ENCODE assay signal across 8 cellular contexts in genomic region chr13:20475927-20476691, GRCh38. TPM values are rescaled to one million over a fixed set of nuclear protein-coding genes. Genes with fewer than 3 reads are reported as not detected.
A peak's percentile ranks its signal among the peaks of the same experiment; 100 is the strongest.
DNase-seq lines count a peak whose midpoint lies in the region; ATAC-seq and TF ChIP-seq lines count a peak whose summit lies in the region.

No MANE protein-coding gene starts in this region.

- no peaks in the 10 kb centered on the region for H3K4me1 ChIP-seq in thyroid gland

- TF ChIP-seq CTCF in thyroid gland (IDR thresholded peaks at IDR 0.05) = no peak

- peak overlapping the region; percentile 67 for H3K4me3 Mint-ChIP-seq in activated CD4-positive, alpha-beta T cell treated with anti-CD3 and anti-CD28 coated beads for 36 hours

- CTCF ChIA-PET in activated CD4-positive, alpha-beta T cell treated with anti-CD3 and anti-CD28 coated beads for 36 hours (lab: Charles Lee) = interaction anchor here (0.6 to 1.6 kb wide), 12 partner anchors 15 to 295 kb away, joined by 3 to 6 read pairs (median 4); no protein-coding TSS in a partner anchor

- TF ChIP-seq POLR2A in thyroid gland (IDR thresholded peaks at IDR 0.05) = no peak

- no peak overlapping the region for H3K4me3 ChIP-seq in thyroid gland (replicated peaks in 1 of 3)

- H3K9me3 ChIP-seq in thyroid gland = no peaks in the 10 kb centered on the region

- no peaks in the 10 kb centered on the region for H3K9me3 Mint-ChIP-seq in activated CD4-positive, alpha-beta T cell treated with anti-CD3 and anti-CD28 coated beads for 36 hours (ENCODE audit: low read depth)

- H3K4me1 Mint-ChIP-seq in activated CD4-positive, alpha-beta T cell treated with anti-CD3 and anti-CD28 coated beads for 36 hours = peaks cover 40% of the 10 kb centered on the region

- no peak overlapping the region for H3K27ac ChIP-seq in thyroid gland

- peak; percentile 93 for ATAC-seq in HG03159 (IDR thresholded peaks at IDR 0.05; ENCODE audit: unreplicated experiment)
- ATAC-seq in activated CD4-positive, alpha-beta T cell treated with anti-CD3 and anti-CD28 coated beads for 36 hours = peak; percentile 92

- no peaks in the 10 kb centered on the region for H3K27me3 ChIP-seq in thyroid gland

- peaks cover 2% of the 10 kb centered on the region for H3K36me3 Mint-ChIP-seq in activated CD4-positive, alpha-beta T cell treated with anti-CD3 and anti-CD28 coated beads for 36 hours (ENCODE audit: low read depth)

- POLR2A ChIA-PET in activated CD4-positive, alpha-beta T cell treated with anti-CD3 and anti-CD28 coated beads for 36 hours (lab: Charles Lee) = interaction anchor here (0.6 to 1.6 kb wide), 7 partner anchors 9 to 281 kb away, joined by 3 to 7 read pairs (median 3); no protein-coding TSS in a partner anchor

- intact Hi-C loops in activated CD4-positive, alpha-beta T cell treated with anti-CD3 and anti-CD28 coated beads for 36 hours (cut with DNase I, micrococcal nuclease) = loop anchor here (1.0 to 10.0 kb wide), 2 partner anchors 57 to 611 kb away; partner anchors contain the start of gene ZMYM5 (in 1 of the 2)
- intact Hi-C loops in thyroid gland (cut with DNase I) (no loop called here), head of caudate nucleus (cut with DNase I) (no loop called here)

- H3K36me3 ChIP-seq in thyroid gland = no peaks in the 10 kb centered on the region

- peak; percentile 12 for DNase-seq in NCI-H510A treated with DMSO at 0.1 percent for 48 hours (lab: John Stamatoyannopoulos, UW)
- no peak for DNase-seq in NCI-H510A (lab: John Stamatoyannopoulos, UW)
- DNase-seq in activated CD4-positive, alpha-beta T cell treated with anti-CD3 and anti-CD28 coated beads for 36 hours = peak; percentile 86
- peak; percentile 13 for DNase-seq in germinal center (ENCODE audit: low spot score)
- peak; percentile 3 to 39 for DNase-seq in stimulated activated CD8-positive, alpha-beta memory T cell treated with anti-CD3 and anti-CD28 coated beads, Interleukin-2, amount 100 ng/mL, for 1 hour (ENCODE audit: low read depth in 2 of 2)
- DNase-seq in thyroid gland = no peak
- DNase-seq in head of caudate nucleus = no peak

- H3K27me3 Mint-ChIP-seq in activated CD4-positive, alpha-beta T cell treated with anti-CD3 and anti-CD28 coated beads for 36 hours = no peaks in the 10 kb centered on the region

- WGBS in thyroid gland, 2 donors = 66 to 68% methylated on average over 17 to 18 of the region's 18 CpGs

- H3K27ac Mint-ChIP-seq in activated CD4-positive, alpha-beta T cell treated with anti-CD3 and anti-CD28 coated beads for 36 hours = peak overlapping the region; percentile 92

RNA-seq across cellular contexts. Expression of gene CRYL1, which starts 49.5 kb away (rescaled TPM):
- 1 to 10 TPM; 8.5 to 9.1 TPM for total RNA-seq in activated CD4-positive, alpha-beta T cell treated with anti-CD3 and anti-CD28 coated beads for 36 hours
- 10 to 100 TPM; 33.1 to 53.8 (median 46.7) TPM for total RNA-seq in thyroid gland

Comparison
In these comparisons a context has a peak if more than half of its experiments do, and no peak if none do; other contexts are left out.
1. DNase-seq: peak in NCI-H510A treated with DMSO at 0.1 percent for 48 hours (single experiment), activated CD4-positive, alpha-beta T cell treated with anti-CD3 and anti-CD28 coated beads for 36 hours (single experiment), germinal center (single experiment) and stimulated activated CD8-positive, alpha-beta memory T cell treated with anti-CD3 and anti-CD28 coated beads, Interleukin-2, amount 100 ng/mL, for 1 hour (2 of 2); none in NCI-H510A (single experiment), thyroid gland (0 of 2) and head of caudate nucleus (0 of 42).
2. intact Hi-C loops: an anchor here in activated CD4-positive, alpha-beta T cell treated with anti-CD3 and anti-CD28 coated beads for 36 hours (1.0 to 10.0 kb wide); none called in thyroid gland and head of caudate nucleus.